Comparison of ENCODE assay signal across 1 cellular context in genomic region chr11:16606784-16607674, GRCh38.
TF ChIP-seq lines count a peak whose summit lies in the region.

No MANE protein-coding gene starts in this region.

TF ChIP-seq in K562, 482 proteins besides CTCF, POLR2A, EP300 and RAD21 (continued from another document):
- TF ChIP-seq ZBTB40 (IDR thresholded peaks at IDR 0.05): peak; percentile 13; the same call in 1 of the 2 replicates
- TF ChIP-seq ZBTB40 (CRISPR knock-in tag; IDR thresholded peaks at IDR 0.05): no peak
- TF ChIP-seq ZBTB7A (IDR thresholded peaks at IDR 0.05; ENCODE audit: borderline replicate concordance, control insufficient read depth, low read depth, low read length): peak; percentile 58; the same call in 1 of the 2 replicates
- no peak for TF ChIP-seq MXD1 (CRISPR knock-in tag; IDR thresholded peaks at IDR 0.05; ENCODE audit: borderline replicate concordance, poor library complexity, severe bottlenecking)
- no peak for TF ChIP-seq LCOR (CRISPR knock-in tag; IDR thresholded peaks at IDR 0.05)
- TF ChIP-seq CCNT2 (IDR thresholded peaks at IDR 0.05; ENCODE audit: borderline replicate concordance, extremely low read depth, insufficient read length, low read depth, low read length): peak; percentile 8
- peak; percentile 33; the same call in 1 of the 2 replicates for TF ChIP-seq PHF8 (IDR thresholded peaks at IDR 0.05; ENCODE audit: borderline replicate concordance, low read length)
- peak; percentile 95 for TF ChIP-seq ZNF263 (CRISPR knock-in tag; IDR thresholded peaks at IDR 0.05; ENCODE audit: borderline replicate concordance)
- peak in 1 of 2 experiments; percentile 80; a peak in 2 of 4 replicates for TF ChIP-seq MLLT1 (IDR thresholded peaks at IDR 0.05)
- peak; percentile 74 for TF ChIP-seq PCBP1 (IDR thresholded peaks at IDR 0.05; ENCODE audit: low read depth, low read length, poor library complexity, severe bottlenecking)
- TF ChIP-seq NR3C1 (CRISPR knock-in tag; IDR thresholded peaks at IDR 0.05): no peak
- peak; percentile 74 for TF ChIP-seq PRDM10 (IDR thresholded peaks at IDR 0.05; ENCODE audit: partially characterized antibody)
- no peak for TF ChIP-seq ZNF511 (CRISPR knock-in tag; IDR thresholded peaks at IDR 0.05)
- 0 out of 2 replicates have a peak, but pooled peaks have one; percentile 12 for TF ChIP-seq SAFB (IDR thresholded peaks at IDR 0.05; ENCODE audit: borderline replicate concordance, low read depth, low read length)
- TF ChIP-seq E2F6 (IDR thresholded peaks at IDR 0.05; ENCODE audit: borderline replicate concordance in 1 of 2, extremely low read depth in 1 of 2, insufficient read depth in 1 of 2, insufficient read length in 1 of 2, low read depth in 1 of 2, low read length in 1 of 2, poor library complexity in 1 of 2, severe bottlenecking in 1 of 2): peak in 1 of 2 experiments; percentile 13
- TF ChIP-seq RNF2 (IDR thresholded peaks at IDR 0.05): no peak; the same call in 1 of the 2 replicates
- peak; percentile 82 for TF ChIP-seq HNRNPK (IDR thresholded peaks at IDR 0.05; ENCODE audit: low read depth, low read length, poor library complexity, severe bottlenecking)
- TF ChIP-seq THAP12 (CRISPR knock-in tag; IDR thresholded peaks at IDR 0.05): no peak
- TF ChIP-seq L3MBTL2 (IDR thresholded peaks at IDR 0.05): 0 out of 2 replicates have a peak, but pooled peaks have one; percentile 12
- TF ChIP-seq RBFOX2 (IDR thresholded peaks at IDR 0.05; ENCODE audit: low read depth, low read length): peak; percentile 79
- 0 out of 4 replicates have a peak, but pooled peaks of 1 of the 2 experiments have one; percentile 46 for TF ChIP-seq MNT (conservative IDR thresholded peaks at IDR 0.05)
- 0 out of 4 replicates have a peak, but pooled peaks of 1 of the 2 experiments have one; percentile 4 for TF ChIP-seq KDM1A (IDR thresholded peaks at IDR 0.05)
- TF ChIP-seq ZFX (CRISPR knock-in tag; IDR thresholded peaks at IDR 0.05): peak; percentile 80
- peak; percentile 82 for TF ChIP-seq POLR2G (IDR thresholded peaks at IDR 0.05; ENCODE audit: low read depth, low read length)
- TF ChIP-seq RBBP5 (IDR thresholded peaks at IDR 0.05; ENCODE audit: borderline replicate concordance, insufficient read depth, low read length, poor library complexity, severe bottlenecking): peak; percentile 35
- TF ChIP-seq MBD2 (IDR thresholded peaks at IDR 0.05; ENCODE audit: borderline replicate concordance, low read depth): no peak
- peak; percentile 22 for TF ChIP-seq U2AF1 (optimal IDR thresholded peaks at IDR 0.05; ENCODE audit: low read depth, low read length)
- TF ChIP-seq EGR1 (conservative IDR thresholded peaks at IDR 0.05): peak; percentile 72
